ENCODE assay signal across 21 cellular contexts in the genomic region with DNA sequence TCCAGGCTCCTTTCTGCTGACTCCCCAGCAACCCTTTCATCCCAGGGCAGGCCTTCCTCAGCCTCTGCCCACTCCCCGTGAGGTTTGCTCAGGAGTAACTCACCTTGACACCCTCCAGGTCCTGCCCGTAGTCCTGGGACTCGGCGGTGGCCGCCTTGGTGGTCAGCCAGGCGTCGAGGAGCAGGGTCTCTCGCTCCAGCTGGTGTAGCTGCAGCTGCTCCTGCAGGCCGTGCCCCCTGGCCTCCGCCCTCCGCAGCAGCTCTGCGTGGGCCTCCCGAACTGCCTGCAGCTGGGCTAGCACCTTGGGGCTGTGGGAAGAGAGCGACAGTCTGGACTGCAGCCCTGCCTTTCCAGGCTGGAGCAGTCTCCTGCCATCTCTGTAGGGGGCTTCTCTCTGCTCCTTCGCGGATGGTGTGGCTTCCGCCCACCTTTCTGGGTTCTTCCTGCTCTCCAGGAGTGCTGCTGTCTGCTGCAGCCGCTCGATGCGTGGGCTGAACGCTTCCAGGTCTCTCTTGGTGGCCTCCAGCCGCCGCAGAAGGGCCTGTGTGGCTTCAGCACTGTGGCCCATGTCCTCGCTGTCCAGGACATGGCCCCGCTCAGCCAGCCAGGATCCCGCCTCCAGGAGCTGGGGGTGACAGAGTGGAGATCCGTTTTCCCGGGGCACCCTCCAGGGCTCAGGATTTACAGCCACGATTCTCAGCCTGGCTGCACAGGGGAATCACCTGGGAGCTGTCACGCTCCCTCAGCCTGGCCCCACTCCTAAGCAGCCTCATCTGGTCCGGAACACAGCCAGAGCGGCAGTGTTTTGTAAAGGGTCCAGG. TPM values are rescaled to one million over a fixed set of nuclear protein-coding genes. Genes with fewer than 3 reads are reported as not detected.
DNase-seq lines count a peak whose midpoint lies in the region; ATAC-seq and TF ChIP-seq lines count a peak whose summit lies in the region.
"Had no signal": no experiment of that assay in that cellular context is flagged by ENCODE, and none has a peak within 500 bp of the region (broad histone marks: within the 10 kb centered on the region; RNA-seq: fewer than 3 reads in every experiment).

No MANE protein-coding gene starts in this region.

- no peak overlapping the region for H3K27ac ChIP-seq in HEK293 (ENCODE audit: extremely low read depth, low read depth, low read length)
- no peak overlapping the region for H3K27ac ChIP-seq in left ventricle myocardium inferior (replicated peaks)
- H3K27ac ChIP-seq: Peyer's patch, SK-N-MC had no signal

- H3K9me3 ChIP-seq in HEK293 (ENCODE audit: control insufficient read depth, insufficient read depth, low read depth, low read length): no peaks in the 10 kb centered on the region
- no peaks in the 10 kb centered on the region for H3K9me3 ChIP-seq in left ventricle myocardium inferior (replicated peaks)
- H3K9me3 ChIP-seq: Peyer's patch had no signal

- POLR2A ChIA-PET in HEK293 (lab: Yijun Ruan, JAX): no interaction called here

- H3K36me3 Mint-ChIP-seq in brain: no peaks in the 10 kb centered on the region
- no peaks in the 10 kb centered on the region for H3K36me3 Mint-ChIP-seq in nephron (ENCODE audit: low read depth)
- no peaks in the 10 kb centered on the region for H3K36me3 Mint-ChIP-seq in type B pancreatic cell

- CTCF ChIA-PET in HEK293 (lab: Yijun Ruan, JAX): no interaction called here

- peaks cover 13% of the 10 kb centered on the region for H3K27me3 ChIP-seq in left ventricle myocardium inferior (ENCODE audit: low read depth)
- H3K27me3 ChIP-seq: Peyer's patch had no signal

- H3K4me1 Mint-ChIP-seq in brain (peaks cover 14% of the 10 kb centered on the region), nephron (peaks cover 16% of the 10 kb centered on the region), type B pancreatic cell (ENCODE audit: unreplicated experiment) (peaks cover 4% of the 10 kb centered on the region)

- no peaks in the 10 kb centered on the region for H3K4me1 ChIP-seq in HEK293 (ENCODE audit: control insufficient read depth, insufficient read depth, low read length)
- H3K4me1 ChIP-seq in left ventricle myocardium inferior: peaks cover 7% of the 10 kb centered on the region
- H3K4me1 ChIP-seq: Peyer's patch had no signal

- no peak overlapping the region for H3K4me3 ChIP-seq in HEK293 (ENCODE audit: low read depth, low read length)
- no peak overlapping the region for H3K4me3 ChIP-seq in left ventricle myocardium inferior
- H3K4me3 ChIP-seq: GM12878, Peyer's patch, SK-N-MC had no signal

- ATAC-seq in left colon: no peak
- ATAC-seq: GM12878, Right ventricle myocardium inferior had no signal

- H3K27ac Mint-ChIP-seq in brain (peak overlapping the region in 4 of 5 experiments; percentile 41 to 93 (median 60)), nephron (peak overlapping the region; percentile 39 to 72 (median 64)), type B pancreatic cell (peak overlapping the region; percentile 34)
- H3K27ac Mint-ChIP-seq: HFFc6 had no signal

- H3K4me3 Mint-ChIP-seq in brain (no peak overlapping the region), nephron (peak overlapping the region in 2 of 3 experiments; percentile 47 to 49), type B pancreatic cell (no peak overlapping the region)
- H3K4me3 Mint-ChIP-seq: HFFc6 had no signal

- TF ChIP-seq CTCF in HEK293 (tag by site-specific recombination; IDR thresholded peaks at IDR 0.05): no peak
- no peak for TF ChIP-seq CTCF in brain (conservative IDR thresholded peaks at IDR 0.05)
- no peak for TF ChIP-seq CTCF in nephron (IDR thresholded peaks at IDR 0.05; ENCODE audit: unreplicated experiment in 3 of 3)
- no peak for TF ChIP-seq CTCF in type B pancreatic cell (conservative IDR thresholded peaks at IDR 0.05)
- no peak for TF ChIP-seq CTCF in left ventricle myocardium inferior (IDR thresholded peaks at IDR 0.05; ENCODE audit: borderline replicate concordance)

- no peaks in the 10 kb centered on the region for H3K9me3 Mint-ChIP-seq in brain
- no peaks in the 10 kb centered on the region for H3K9me3 Mint-ChIP-seq in nephron
- H3K9me3 Mint-ChIP-seq in type B pancreatic cell: no peaks in the 10 kb centered on the region
- H3K9me3 Mint-ChIP-seq: HFFc6 had no signal

- no peak for DNase-seq in type B pancreatic cell (ENCODE audit: extremely low spot score, unreplicated experiment)
- DNase-seq in NCI-H2196 (lab: John Stamatoyannopoulos, UW; ENCODE audit: unreplicated experiment): no peak
- DNase-seq in left ventricle myocardium inferior: no peak
- no peak for DNase-seq in left colon
- DNase-seq: AML-193, COR-L47, HFFc6, Karpas-422, NCI-H1048, NCI-H1436 treated with DMSO at 0.1 percent for 48 hours, NCI-H2081, NCI-H2171 treated with DMSO at 0.1 percent for 48 hours, NCI-H446 treated with DMSO at 0.1 percent for 48 hours, Peyer's patch had no signal

- H3K36me3 ChIP-seq in HEK293 (ENCODE audit: control insufficient read depth in 2 of 2, insufficient read depth in 1 of 2, low read length in 2 of 2) (no peaks in the 10 kb centered on the region), left ventricle myocardium inferior (no peaks in the 10 kb centered on the region)
- H3K36me3 ChIP-seq: Peyer's patch had no signal

- H3K27me3 Mint-ChIP-seq in brain (no peaks in the 10 kb centered on the region), nephron (ENCODE audit: low read depth) (peaks cover 4% of the 10 kb centered on the region), type B pancreatic cell (no peaks in the 10 kb centered on the region)

- intact Hi-C loops in left ventricle myocardium inferior (cut with micrococcal nuclease) (no loop called here), left colon (cut with DNase I, micrococcal nuclease) (no loop called here)

TF ChIP-seq in HEK293, 187 proteins besides CTCF, POLR2A, EP300 and RAD21 (continues in another document):
- TF ChIP-seq BCL11B (tag by site-specific recombination; IDR thresholded peaks at IDR 0.05; ENCODE audit: low read depth) (no peak), ZBTB7A (tag by site-specific recombination; IDR thresholded peaks at IDR 0.05; ENCODE audit: low read depth) (no peak), ZNF529 (tag by site-specific recombination; IDR thresholded peaks at IDR 0.05; ENCODE audit: insufficient replicate concordance) (no peak), ZNF660 (tag by site-specific recombination; IDR thresholded peaks at IDR 0.05) (no peak), ZNF596 (tag by site-specific recombination; IDR thresholded peaks at IDR 0.05) (no peak), MYNN (tag by site-specific recombination; IDR thresholded peaks at IDR 0.05; ENCODE audit: borderline replicate concordance) (no peak), GLIS1 (tag by site-specific recombination; IDR thresholded peaks at IDR 0.05) (peak; percentile 51), ZBTB21 (tag by site-specific recombination; IDR thresholded peaks at IDR 0.05) (no peak), ZNF670 (tag by site-specific recombination; IDR thresholded peaks at IDR 0.05; ENCODE audit: low read depth) (no peak)
- TF ChIP-seq, protein P1, sequence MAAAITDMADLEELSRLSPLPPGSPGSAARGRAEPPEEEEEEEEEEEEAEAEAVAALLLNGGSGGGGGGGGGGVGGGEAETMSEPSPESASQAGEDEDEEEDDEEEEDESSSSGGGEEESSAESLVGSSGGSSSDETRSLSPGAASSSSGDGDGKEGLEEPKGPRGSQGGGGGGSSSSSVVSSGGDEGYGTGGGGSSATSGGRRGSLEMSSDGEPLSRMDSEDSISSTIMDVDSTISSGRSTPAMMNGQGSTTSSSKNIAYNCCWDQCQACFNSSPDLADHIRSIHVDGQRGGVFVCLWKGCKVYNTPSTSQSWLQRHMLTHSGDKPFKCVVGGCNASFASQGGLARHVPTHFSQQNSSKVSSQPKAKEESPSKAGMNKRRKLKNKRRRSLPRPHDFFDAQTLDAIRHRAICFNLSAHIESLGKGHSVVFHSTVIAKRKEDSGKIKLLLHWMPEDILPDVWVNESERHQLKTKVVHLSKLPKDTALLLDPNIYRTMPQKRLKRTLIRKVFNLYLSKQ (tag by site-specific recombination; IDR thresholded peaks at IDR 0.05; ENCODE audit: borderline replicate concordance): no peak
- TF ChIP-seq, protein P2, sequence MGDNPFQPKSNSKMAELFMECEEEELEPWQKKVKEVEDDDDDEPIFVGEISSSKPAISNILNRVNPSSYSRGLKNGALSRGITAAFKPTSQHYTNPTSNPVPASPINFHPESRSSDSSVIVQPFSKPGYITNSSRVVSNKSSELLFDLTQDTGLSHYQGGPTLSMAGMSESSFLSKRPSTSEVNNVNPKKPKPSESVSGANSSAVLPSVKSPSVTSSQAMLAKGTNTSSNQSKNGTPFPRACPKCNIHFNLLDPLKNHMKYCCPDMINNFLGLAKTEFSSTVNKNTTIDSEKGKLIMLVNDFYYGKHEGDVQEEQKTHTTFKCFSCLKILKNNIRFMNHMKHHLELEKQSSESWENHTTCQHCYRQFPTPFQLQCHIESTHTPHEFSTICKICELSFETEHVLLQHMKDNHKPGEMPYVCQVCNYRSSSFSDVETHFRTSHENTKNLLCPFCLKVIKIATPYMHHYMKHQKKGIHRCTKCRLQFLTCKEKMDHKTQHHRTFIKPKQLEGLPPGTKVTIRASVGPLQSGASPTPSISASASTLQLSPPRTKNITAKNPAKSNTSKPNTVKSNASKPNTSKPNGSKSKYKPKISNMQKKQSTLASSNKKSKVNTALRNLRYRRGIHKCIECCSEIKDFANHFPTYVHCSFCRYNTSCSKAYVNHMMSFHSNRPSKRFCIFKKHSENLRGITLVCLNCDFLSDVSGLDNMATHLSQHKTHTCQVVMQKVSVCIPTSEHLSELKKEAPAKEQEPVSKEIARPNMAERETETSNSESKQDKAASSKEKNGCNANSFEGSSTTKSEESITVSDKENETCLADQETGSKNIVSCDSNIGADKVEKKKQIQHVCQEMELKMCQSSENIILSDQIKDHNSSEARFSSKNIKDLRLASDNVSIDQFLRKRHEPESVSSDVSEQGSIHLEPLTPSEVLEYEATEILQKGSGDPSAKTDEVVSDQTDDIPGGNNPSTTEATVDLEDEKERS (tag by site-specific recombination; IDR thresholded peaks at IDR 0.05): no peak

RNA-seq across cellular contexts. Expression of a gene that starts 16.7 kb away (rescaled TPM):
- polyA plus RNA-seq in brain (ENCODE audit: insufficient read depth, low read depth, low replicate concordance): 1.2 TPM
- 17.7 and 19.9 TPM in 2 replicates for total RNA-seq in type B pancreatic cell (ENCODE audit: low replicate concordance)
- 3.8 TPM for total RNA-seq in left ventricle myocardium inferior
- 1 to 10 TPM; 3.4 to 4.1 TPM for total RNA-seq in left colon

RNA-seq across cellular contexts. Expression of a gene that starts 27.4 kb away (rescaled TPM):
- 7.7 TPM for polyA plus RNA-seq in brain (ENCODE audit: insufficient read depth, low read depth, low replicate concordance)
- total RNA-seq in type B pancreatic cell (ENCODE audit: low replicate concordance) (29.0 and 51.7 TPM in 2 replicates), left ventricle myocardium inferior (12.1 TPM), left colon (10 to 100 TPM in 1 of 2 donors, 1 to 10 TPM in 1; 8.4 to 10.9 TPM)

RNA-seq across cellular contexts. Expression of a gene that starts 38.5 kb away (rescaled TPM):
- 0.12 TPM for polyA plus RNA-seq in brain (ENCODE audit: insufficient read depth, low read depth, low replicate concordance)
- total RNA-seq in type B pancreatic cell (ENCODE audit: low replicate concordance): 3.1 and 4.2 TPM in 2 replicates
- 2.7 TPM for total RNA-seq in left ventricle myocardium inferior
- 1 to 10 TPM in 1 of 2 donors, under 1 TPM in 1; 0.64 to 1.4 TPM for total RNA-seq in left colon
- total RNA-seq: H4 had no signal

Comparison
In these comparisons a context has a peak if more than half of its experiments do, and no peak if none do; other contexts are left out.
1. H3K4me3 Mint-ChIP-seq: peak in nephron (2 of 3); none in brain (0 of 5) and type B pancreatic cell (single experiment).
2. Peak in every context shown above with its lines, with median percentiles within 50 percentile points of each other: H3K27ac Mint-ChIP-seq.